ENCODE assay signal across 2 cellular contexts in genomic region chr17:64938925-64939474, GRCh38.
TF ChIP-seq lines count a peak whose summit lies in the region.

No MANE protein-coding gene starts in this region.

TF ChIP-seq in K562, 482 proteins besides CTCF, POLR2A, EP300 and RAD21 (continued from another document and continues in another):
- no peak for TF ChIP-seq IRF1 (CRISPR knock-in tag; IDR thresholded peaks at IDR 0.05; ENCODE audit: borderline replicate concordance)
- TF ChIP-seq TAF9B (IDR thresholded peaks at IDR 0.05; ENCODE audit: partially characterized antibody) = no peak
- TF ChIP-seq RBFOX2 (IDR thresholded peaks at IDR 0.05; ENCODE audit: low read depth, low read length) = 0 out of 2 replicates have a peak, but pooled peaks have one; percentile 34
- TF ChIP-seq, protein P1, sequence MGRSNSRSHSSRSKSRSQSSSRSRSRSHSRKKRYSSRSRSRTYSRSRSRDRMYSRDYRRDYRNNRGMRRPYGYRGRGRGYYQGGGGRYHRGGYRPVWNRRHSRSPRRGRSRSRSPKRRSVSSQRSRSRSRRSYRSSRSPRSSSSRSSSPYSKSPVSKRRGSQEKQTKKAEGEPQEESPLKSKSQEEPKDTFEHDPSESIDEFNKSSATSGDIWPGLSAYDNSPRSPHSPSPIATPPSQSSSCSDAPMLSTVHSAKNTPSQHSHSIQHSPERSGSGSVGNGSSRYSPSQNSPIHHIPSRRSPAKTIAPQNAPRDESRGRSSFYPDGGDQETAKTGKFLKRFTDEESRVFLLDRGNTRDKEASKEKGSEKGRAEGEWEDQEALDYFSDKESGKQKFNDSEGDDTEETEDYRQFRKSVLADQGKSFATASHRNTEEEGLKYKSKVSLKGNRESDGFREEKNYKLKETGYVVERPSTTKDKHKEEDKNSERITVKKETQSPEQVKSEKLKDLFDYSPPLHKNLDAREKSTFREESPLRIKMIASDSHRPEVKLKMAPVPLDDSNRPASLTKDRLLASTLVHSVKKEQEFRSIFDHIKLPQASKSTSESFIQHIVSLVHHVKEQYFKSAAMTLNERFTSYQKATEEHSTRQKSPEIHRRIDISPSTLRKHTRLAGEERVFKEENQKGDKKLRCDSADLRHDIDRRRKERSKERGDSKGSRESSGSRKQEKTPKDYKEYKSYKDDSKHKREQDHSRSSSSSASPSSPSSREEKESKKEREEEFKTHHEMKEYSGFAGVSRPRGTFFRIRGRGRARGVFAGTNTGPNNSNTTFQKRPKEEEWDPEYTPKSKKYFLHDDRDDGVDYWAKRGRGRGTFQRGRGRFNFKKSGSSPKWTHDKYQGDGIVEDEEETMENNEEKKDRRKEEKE (IDR thresholded peaks at IDR 0.05; ENCODE audit: borderline replicate concordance in 1 of 2, control insufficient read depth in 1 of 2, low read depth in 2 of 2, low read length in 1 of 2) = no peak
- TF ChIP-seq MTA3 (IDR thresholded peaks at IDR 0.05; ENCODE audit: borderline replicate concordance) = peak; percentile 73; the same call in 1 of the 2 replicates
- no peak for TF ChIP-seq PHB (CRISPR knock-in tag; IDR thresholded peaks at IDR 0.05)
- TF ChIP-seq VEZF1 (CRISPR knock-in tag; IDR thresholded peaks at IDR 0.05) = peak; percentile 49; the same call in 1 of the 2 replicates
- TF ChIP-seq SMAD1 (IDR thresholded peaks at IDR 0.05; ENCODE audit: low read depth, low read length, partially characterized antibody) = no peak
- TF ChIP-seq E2F4 (CRISPR knock-in tag; IDR thresholded peaks at IDR 0.05; ENCODE audit: low read depth) = no peak
- no peak for TF ChIP-seq MAFG (tag; conservative IDR thresholded peaks at IDR 0.05)
- TF ChIP-seq HNRNPUL1 (IDR thresholded peaks at IDR 0.05; ENCODE audit: low read length) = no peak
- TF ChIP-seq FOXK2 (conservative IDR thresholded peaks at IDR 0.05 in 1 of 2, IDR thresholded peaks at IDR 0.05 in 1 of 2; ENCODE audit: low read depth in 2 of 2) = no peak
- TF ChIP-seq TEAD1 (CRISPR knock-in tag; IDR thresholded peaks at IDR 0.05) = no peak
- TF ChIP-seq ZBTB17 (CRISPR knock-in tag; IDR thresholded peaks at IDR 0.05) = no peak
- no peak for TF ChIP-seq LARP7 (IDR thresholded peaks at IDR 0.05)
- no peak for TF ChIP-seq ETV5 (CRISPR knock-in tag; IDR thresholded peaks at IDR 0.05; ENCODE audit: low read depth)
- no peak for TF ChIP-seq RHOXF2B (CRISPR knock-in tag; conservative IDR thresholded peaks at IDR 0.05)
- TF ChIP-seq CREB5 (CRISPR knock-in tag; IDR thresholded peaks at IDR 0.05) = no peak
- no peak for TF ChIP-seq POLR3G (IDR thresholded peaks at IDR 0.05; ENCODE audit: extremely low read depth, insufficient read length, insufficient replicate concordance)
- TF ChIP-seq RFX5 (IDR thresholded peaks at IDR 0.05; ENCODE audit: low read depth, low read length) = no peak
- no peak for TF ChIP-seq ZNF274 (IDR thresholded peaks at IDR 0.05; ENCODE audit: borderline replicate concordance, low read depth, low read length)
- TF ChIP-seq POLR2B (IDR thresholded peaks at IDR 0.05; ENCODE audit: low read depth, partially characterized antibody) = no peak
- no peak for TF ChIP-seq NR2F6 (CRISPR knock-in tag; IDR thresholded peaks at IDR 0.05)

TF ChIP-seq in HepG2, 621 proteins besides CTCF, POLR2A, EP300 and RAD21 (continued from another document and continues in another):
- TF ChIP-seq BRF2 (CRISPR knock-in tag; IDR thresholded peaks at IDR 0.05) (no peak), ZC3H13 (CRISPR knock-in tag; IDR thresholded peaks at IDR 0.05) (no peak), ZBTB2 (CRISPR knock-in tag; IDR thresholded peaks at IDR 0.05; ENCODE audit: low read depth) (no peak), ZNF567 (CRISPR knock-in tag; IDR thresholded peaks at IDR 0.05; ENCODE audit: borderline replicate concordance) (no peak), CHCHD3 (CRISPR knock-in tag; IDR thresholded peaks at IDR 0.05) (no peak; the same call in 1 of the 2 replicates), ZNF704 (CRISPR knock-in tag; IDR thresholded peaks at IDR 0.05; ENCODE audit: borderline replicate concordance) (no peak), ZNF235 (CRISPR knock-in tag; IDR thresholded peaks at IDR 0.05; ENCODE audit: borderline replicate concordance) (0 out of 2 replicates have a peak, but pooled peaks have one; percentile 28), SPEN (CRISPR knock-in tag; IDR thresholded peaks at IDR 0.05; ENCODE audit: low read depth) (no peak), PAWR (CRISPR knock-in tag; IDR thresholded peaks at IDR 0.05; ENCODE audit: borderline replicate concordance) (no peak), DPF2 (CRISPR knock-in tag; IDR thresholded peaks at IDR 0.05; ENCODE audit: borderline replicate concordance, low read depth) (no peak), MTERF4 (CRISPR knock-in tag; IDR thresholded peaks at IDR 0.05) (peak; percentile 54; the same call in 1 of the 2 replicates), ZNF614 (CRISPR knock-in tag; IDR thresholded peaks at IDR 0.05; ENCODE audit: borderline replicate concordance) (no peak), ZNF83 (CRISPR knock-in tag; IDR thresholded peaks at IDR 0.05; ENCODE audit: borderline replicate concordance) (no peak), NRL (CRISPR knock-in tag; IDR thresholded peaks at IDR 0.05; ENCODE audit: borderline replicate concordance) (peak; percentile 70; the same call in 1 of the 2 replicates), NFKBIZ (CRISPR knock-in tag; IDR thresholded peaks at IDR 0.05) (no peak), HDAC1 (CRISPR knock-in tag; IDR thresholded peaks at IDR 0.05) (no peak), TGIF2 (CRISPR knock-in tag; IDR thresholded peaks at IDR 0.05) (no peak), ZSCAN20 (CRISPR knock-in tag; IDR thresholded peaks at IDR 0.05; ENCODE audit: borderline replicate concordance) (no peak), ZNF670 (CRISPR knock-in tag; IDR thresholded peaks at IDR 0.05; ENCODE audit: borderline replicate concordance) (no peak), SP4 (CRISPR knock-in tag; IDR thresholded peaks at IDR 0.05) (peak; percentile 21; the same call in 1 of the 2 replicates), FOXP4 (CRISPR knock-in tag; IDR thresholded peaks at IDR 0.05) (no peak), MZF1 (CRISPR knock-in tag; IDR thresholded peaks at IDR 0.05; ENCODE audit: borderline replicate concordance) (no peak), TCF12 (IDR thresholded peaks at IDR 0.05) (no peak), TCF12 (CRISPR knock-in tag; IDR thresholded peaks at IDR 0.05) (no peak), NCOA2 (CRISPR knock-in tag; IDR thresholded peaks at IDR 0.05) (no peak), LBX2 (CRISPR knock-in tag; IDR thresholded peaks at IDR 0.05; ENCODE audit: borderline replicate concordance) (no peak), ZNF775 (CRISPR knock-in tag; IDR thresholded peaks at IDR 0.05; ENCODE audit: borderline replicate concordance) (no peak), ZNF451 (CRISPR knock-in tag; IDR thresholded peaks at IDR 0.05) (0 out of 2 replicates have a peak, but pooled peaks have one; percentile 55), RFX5 (IDR thresholded peaks at IDR 0.05; ENCODE audit: low read depth, low read length) (no peak), ZNF792 (CRISPR knock-in tag; IDR thresholded peaks at IDR 0.05) (no peak), ZNF619 (CRISPR knock-in tag; IDR thresholded peaks at IDR 0.05) (no peak)
- TF ChIP-seq, protein P2, sequence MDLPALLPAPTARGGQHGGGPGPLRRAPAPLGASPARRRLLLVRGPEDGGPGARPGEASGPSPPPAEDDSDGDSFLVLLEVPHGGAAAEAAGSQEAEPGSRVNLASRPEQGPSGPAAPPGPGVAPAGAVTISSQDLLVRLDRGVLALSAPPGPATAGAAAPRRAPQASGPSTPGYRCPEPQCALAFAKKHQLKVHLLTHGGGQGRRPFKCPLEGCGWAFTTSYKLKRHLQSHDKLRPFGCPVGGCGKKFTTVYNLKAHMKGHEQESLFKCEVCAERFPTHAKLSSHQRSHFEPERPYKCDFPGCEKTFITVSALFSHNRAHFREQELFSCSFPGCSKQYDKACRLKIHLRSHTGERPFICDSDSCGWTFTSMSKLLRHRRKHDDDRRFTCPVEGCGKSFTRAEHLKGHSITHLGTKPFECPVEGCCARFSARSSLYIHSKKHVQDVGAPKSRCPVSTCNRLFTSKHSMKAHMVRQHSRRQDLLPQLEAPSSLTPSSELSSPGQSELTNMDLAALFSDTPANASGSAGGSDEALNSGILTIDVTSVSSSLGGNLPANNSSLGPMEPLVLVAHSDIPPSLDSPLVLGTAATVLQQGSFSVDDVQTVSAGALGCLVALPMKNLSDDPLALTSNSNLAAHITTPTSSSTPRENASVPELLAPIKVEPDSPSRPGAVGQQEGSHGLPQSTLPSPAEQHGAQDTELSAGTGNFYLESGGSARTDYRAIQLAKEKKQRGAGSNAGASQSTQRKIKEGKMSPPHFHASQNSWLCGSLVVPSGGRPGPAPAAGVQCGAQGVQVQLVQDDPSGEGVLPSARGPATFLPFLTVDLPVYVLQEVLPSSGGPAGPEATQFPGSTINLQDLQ (CRISPR knock-in tag; IDR thresholded peaks at IDR 0.05) = no peak
- TF ChIP-seq, protein P3, sequence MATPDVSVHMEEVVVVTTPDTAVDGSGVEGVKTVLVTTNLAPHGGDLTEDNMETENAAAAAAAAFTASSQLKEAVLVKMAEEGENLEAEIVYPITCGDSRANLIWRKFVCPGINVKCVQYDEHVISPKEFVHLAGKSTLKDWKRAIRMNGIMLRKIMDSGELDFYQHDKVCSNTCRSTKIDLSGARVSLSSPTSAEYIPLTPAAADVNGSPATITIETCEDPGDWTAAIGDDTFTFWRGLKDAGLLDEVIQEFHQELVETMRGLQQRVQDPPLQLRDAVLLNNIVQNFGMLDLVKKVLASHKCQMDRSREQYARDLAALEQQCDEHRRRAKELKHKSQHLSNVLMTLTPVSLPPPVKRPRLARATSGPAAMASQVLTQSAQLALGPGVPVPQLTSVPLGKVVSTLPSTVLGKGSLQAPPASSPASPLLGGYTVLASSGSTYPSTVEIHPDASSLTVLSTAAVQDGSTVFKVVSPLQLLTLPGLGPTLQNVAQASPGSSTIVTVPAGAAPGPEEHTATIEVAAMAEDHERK (CRISPR knock-in tag; IDR thresholded peaks at IDR 0.05; ENCODE audit: low read depth) = no peak
- TF ChIP-seq, protein P4, sequence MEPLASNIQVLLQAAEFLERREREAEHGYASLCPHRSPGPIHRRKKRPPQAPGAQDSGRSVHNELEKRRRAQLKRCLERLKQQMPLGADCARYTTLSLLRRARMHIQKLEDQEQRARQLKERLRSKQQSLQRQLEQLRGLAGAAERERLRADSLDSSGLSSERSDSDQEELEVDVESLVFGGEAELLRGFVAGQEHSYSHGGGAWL (CRISPR knock-in tag; IDR thresholded peaks at IDR 0.05) = 0 out of 2 replicates have a peak, but pooled peaks have one; percentile 45
- TF ChIP-seq, protein P5, sequence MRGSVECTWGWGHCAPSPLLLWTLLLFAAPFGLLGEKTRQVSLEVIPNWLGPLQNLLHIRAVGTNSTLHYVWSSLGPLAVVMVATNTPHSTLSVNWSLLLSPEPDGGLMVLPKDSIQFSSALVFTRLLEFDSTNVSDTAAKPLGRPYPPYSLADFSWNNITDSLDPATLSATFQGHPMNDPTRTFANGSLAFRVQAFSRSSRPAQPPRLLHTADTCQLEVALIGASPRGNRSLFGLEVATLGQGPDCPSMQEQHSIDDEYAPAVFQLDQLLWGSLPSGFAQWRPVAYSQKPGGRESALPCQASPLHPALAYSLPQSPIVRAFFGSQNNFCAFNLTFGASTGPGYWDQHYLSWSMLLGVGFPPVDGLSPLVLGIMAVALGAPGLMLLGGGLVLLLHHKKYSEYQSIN (CRISPR knock-in tag; IDR thresholded peaks at IDR 0.05; ENCODE audit: borderline replicate concordance) = no peak
